In genomic region chr2:183348492-183348891, GRCh38 we compare ENCODE assay signal across 14 cellular contexts.
DNase-seq lines count a peak whose midpoint lies in the region; ATAC-seq and TF ChIP-seq lines count a peak whose summit lies in the region.
"Had no signal": no experiment of that assay in that cellular context is flagged by ENCODE, and none has a peak within 500 bp of the region (broad histone marks: within the 10 kb centered on the region; RNA-seq: fewer than 3 reads in every experiment).

No MANE protein-coding gene starts in this region.

- H3K4me2 ChIP-seq in SU-DHL-6 (ENCODE audit: low read depth, low read length, poor library complexity, severe bottlenecking) = peak overlapping the region; percentile 46

- H3K27me3 ChIP-seq in SU-DHL-6 (ENCODE audit: low read length) (no peaks in the 10 kb centered on the region), SJCRH30 (no peaks in the 10 kb centered on the region)
- H3K27me3 ChIP-seq: cardiac muscle cell, neutrophil had no signal

- no peaks in the 10 kb centered on the region for H3K79me2 ChIP-seq in SU-DHL-6 (ENCODE audit: insufficient read depth, low read length)

- H3K4me3 ChIP-seq in SU-DHL-6 (ENCODE audit: insufficient read depth, low read length, poor library complexity, severe bottlenecking) (no peak overlapping the region), SJCRH30 (no peak overlapping the region)
- H3K4me3 ChIP-seq: cardiac muscle cell had no signal

- H3K36me3 ChIP-seq in SU-DHL-6 (ENCODE audit: low read length) (no peaks in the 10 kb centered on the region), SJCRH30 (no peaks in the 10 kb centered on the region)
- H3K36me3 ChIP-seq: cardiac muscle cell, neutrophil had no signal

- no peaks in the 10 kb centered on the region for H3F3A ChIP-seq in SU-DHL-6 (ENCODE audit: insufficient read depth)

- H3K9ac ChIP-seq in SU-DHL-6 (ENCODE audit: low read length) = no peak overlapping the region

- H4K20me1 ChIP-seq in SU-DHL-6 (ENCODE audit: low read depth, low read length) = no peaks in the 10 kb centered on the region

- DNase-seq in D341Med (ENCODE audit: low spot score) (no peak), NCI-H2227 (lab: John Stamatoyannopoulos, UW; ENCODE audit: unreplicated experiment) (no peak), SJCRH30 (no peak)
- DNase-seq in activated naive CD4-positive, alpha-beta T cell treated with anti-CD3 and anti-CD28 coated beads, Interleukin-2, amount 50 U/mL, for 16 hours = no peak
- DNase-seq: Calu3, H9, kidney glomerular epithelial cell, NCI-H524 treated with DMSO at 0.1 percent for 48 hours had no signal

- H2AFZ ChIP-seq in SU-DHL-6 (ENCODE audit: low read depth, low read length, severe bottlenecking) = no peak overlapping the region

- no peaks in the 10 kb centered on the region for H3K4me1 ChIP-seq in SJCRH30

- ATAC-seq in GM18873 (IDR thresholded peaks at IDR 0.05; ENCODE audit: low FRiP score, unreplicated experiment) (peak; percentile 76), GM21717 (IDR thresholded peaks at IDR 0.05; ENCODE audit: unreplicated experiment) (peak; percentile 85), HG03378 (IDR thresholded peaks at IDR 0.05; ENCODE audit: unreplicated experiment) (peak; percentile 89)

- H3K9me3 ChIP-seq in SU-DHL-6 (ENCODE audit: insufficient read depth, low read length) (no peaks in the 10 kb centered on the region), SJCRH30 (replicated peaks) (no peaks in the 10 kb centered on the region)
- H3K9me3 ChIP-seq: neutrophil had no signal

- TF ChIP-seq CTCF in SU-DHL-6 (IDR thresholded peaks at IDR 0.05; ENCODE audit: insufficient read depth, low read length, poor library complexity, severe bottlenecking) = no peak

- no peaks in the 10 kb centered on the region for H3K9me2 ChIP-seq in SU-DHL-6 (replicated peaks; ENCODE audit: insufficient read depth, low read length)

- no peak overlapping the region for H3K27ac ChIP-seq in SU-DHL-6 (ENCODE audit: low read depth, low read length)
- H3K27ac ChIP-seq in SJCRH30 = no peak overlapping the region
- H3K27ac ChIP-seq: cardiac muscle cell, neutrophil had no signal
